ENCODE assay signal across 15 cellular contexts in genomic region chr17:34163123-34163522, GRCh38.
DNase-seq lines count a peak whose midpoint lies in the region; ATAC-seq and TF ChIP-seq lines count a peak whose summit lies in the region.
"Had no signal": no experiment of that assay in that cellular context is flagged by ENCODE, and none has a peak within 500 bp of the region (broad histone marks: within the 10 kb centered on the region; RNA-seq: fewer than 3 reads in every experiment).

No MANE protein-coding gene starts in this region.

- no peaks in the 10 kb centered on the region for H3K4me1 Mint-ChIP-seq in Caco-2 (ENCODE audit: low read depth, unreplicated experiment)
- H3K4me1 Mint-ChIP-seq: B cell, IgD-negative memory B cell had no signal

- H4K5ac ChIP-seq in mesendoderm (ENCODE audit: low read length): no peak overlapping the region

- no peak overlapping the region for H3K56ac ChIP-seq in mesendoderm (ENCODE audit: low read length)

- H3K36me3 Mint-ChIP-seq in Caco-2 (ENCODE audit: insufficient read depth, unreplicated experiment): no peaks in the 10 kb centered on the region
- H3K36me3 Mint-ChIP-seq: IgD-negative memory B cell had no signal

- H2BK15ac ChIP-seq in mesendoderm (replicated peaks; ENCODE audit: low read depth): no peak overlapping the region

- H3K27me3 ChIP-seq in colonic mucosa (no peaks in the 10 kb centered on the region), mesendoderm (ENCODE audit: insufficient read depth, low read length, poor library complexity) (no peaks in the 10 kb centered on the region), Caco-2 (replicated peaks; ENCODE audit: control insufficient read depth, insufficient read depth, low read length) (no peaks in the 10 kb centered on the region)

- H3K4me3 ChIP-seq in colonic mucosa (no peak overlapping the region), mesendoderm (ENCODE audit: low read length) (no peak overlapping the region), Caco-2 (ENCODE audit: low read depth, low read length) (no peak overlapping the region)
- H3K4me3 ChIP-seq: GM23338 had no signal

- no peak for ATAC-seq in GM18858 (IDR thresholded peaks at IDR 0.05; ENCODE audit: unreplicated experiment)

- peaks cover 1% of the 10 kb centered on the region for H3K79me1 ChIP-seq in mesendoderm (ENCODE audit: low read length)

- H2AK5ac ChIP-seq in mesendoderm (ENCODE audit: low read length): no peak overlapping the region

- H3K4me2 ChIP-seq in mesendoderm (ENCODE audit: low read length): no peak overlapping the region
- H3K4me2 ChIP-seq: GM23338 had no signal

- H3K27me3 Mint-ChIP-seq in Caco-2 (ENCODE audit: insufficient read depth, unreplicated experiment): peaks cover 12% of the 10 kb centered on the region

- POLR2A ChIA-PET in Caco-2 (lab: Charles Lee): no interaction called here

- WGBS in mesendoderm (ENCODE audit: extremely low coverage, insufficient coverage, low lambda C conversion rate): no CpG with 5 or more reads among the region's 5 CpGs

- H3K27ac ChIP-seq in colonic mucosa (no peak overlapping the region), mesendoderm (ENCODE audit: low read depth, low read length) (no peak overlapping the region)

- H2BK120ac ChIP-seq in mesendoderm (ENCODE audit: low read depth, low read length): no peak overlapping the region

- no peaks in the 10 kb centered on the region for H3K9me3 Mint-ChIP-seq in Caco-2 (ENCODE audit: unreplicated experiment)
- H3K9me3 Mint-ChIP-seq: IgD-negative memory B cell had no signal

- H3K4me1 ChIP-seq in colonic mucosa (no peaks in the 10 kb centered on the region), mesendoderm (ENCODE audit: control insufficient read depth, low read depth, low read length) (peaks cover 2% of the 10 kb centered on the region), Caco-2 (no peaks in the 10 kb centered on the region)

- no peak overlapping the region for H4K8ac ChIP-seq in mesendoderm (ENCODE audit: low read depth, low read length)

- in situ Hi-C loops in Caki2 (cut with HindIII; ENCODE audit: low pct_unique_long_range_greater_than_20kb, low sequenced_read_pairs): no loop called here

- no peak overlapping the region for H3K9ac ChIP-seq in colonic mucosa (ENCODE audit: low read depth in 2 of 2, low read length in 2 of 2)
- H3K9ac ChIP-seq in mesendoderm (ENCODE audit: low read length): no peak overlapping the region

- H3K36me3 ChIP-seq in colonic mucosa (no peaks in the 10 kb centered on the region), mesendoderm (ENCODE audit: control insufficient read depth, insufficient read depth, low read length) (no peaks in the 10 kb centered on the region), Caco-2 (ENCODE audit: control insufficient read depth, insufficient read depth, low read length) (no peaks in the 10 kb centered on the region)

- H2BK5ac ChIP-seq in mesendoderm (ENCODE audit: low read length): no peak overlapping the region

- H3K4ac ChIP-seq in mesendoderm (ENCODE audit: low read depth, low read length): no peak overlapping the region

- TF ChIP-seq CTCF in colonic mucosa (IDR thresholded peaks at IDR 0.05) (no peak), Caco-2 (IDR thresholded peaks at IDR 0.05; ENCODE audit: insufficient read depth in 1 of 2, low read depth in 1 of 2, low read length in 1 of 2, severe bottlenecking in 1 of 2, unreplicated experiment in 1 of 2) (no peak)

- CTCF ChIA-PET in Caco-2 (lab: Charles Lee): interaction anchor here (0.6 kb wide), 1 partner anchor 385 kb away, joined by 3 read pairs; no protein-coding TSS in a partner anchor

- H3K79me2 ChIP-seq in mesendoderm (ENCODE audit: control insufficient read depth, insufficient read depth, low read length): no peaks in the 10 kb centered on the region

- H3K9me3 ChIP-seq in colonic mucosa: no peaks in the 10 kb centered on the region
- H3K9me3 ChIP-seq in Caco-2: no peaks in the 10 kb centered on the region

- peak; percentile 28 for DNase-seq in Caki2 (ENCODE audit: low read depth)
- peak; percentile 20 for DNase-seq in NCI-H69 (lab: John Stamatoyannopoulos, UW)
- peak; percentile 32 for DNase-seq in colonic mucosa
- DNase-seq in mesendoderm: no peak
- no peak for DNase-seq in 8988T
- DNase-seq in SW480 (ENCODE audit: low spot score): no peak
- no peak for DNase-seq in Caco-2
- DNase-seq: C1 segment of cervical spinal cord; CD4-positive, alpha-beta T cell; GDM1 had no signal

- no peak overlapping the region for H3K23ac ChIP-seq in mesendoderm (ENCODE audit: low read length)

- no peak overlapping the region for H3K4me3 Mint-ChIP-seq in Caco-2 (ENCODE audit: unreplicated experiment)
- H3K4me3 Mint-ChIP-seq: B cell; CD4-positive, alpha-beta T cell; GM23338; H9; IgD-negative memory B cell had no signal

- H3K27ac Mint-ChIP-seq in Caco-2 (ENCODE audit: unreplicated experiment): no peak overlapping the region
- H3K27ac Mint-ChIP-seq: B cell; CD4-positive, alpha-beta T cell; GM23338; H9 had no signal

- no TSS peak for BruUV-seq in Caco-2 (replicated peaks; lab: Mats Ljungman, UMichigan)

- H3K18ac ChIP-seq in mesendoderm (ENCODE audit: low read length): peak overlapping the region; percentile 11

- intact Hi-C loops in colonic mucosa (cut with DNase I) (loop anchor here (5.0 kb wide), 1 partner anchor 386 kb away; no protein-coding TSS in a partner anchor), Caco-2 (cut with micrococcal nuclease; ENCODE audit: unreplicated experiment) (loop anchor here (1.0 kb wide), 2 partner anchors 82 to 198 kb away; no protein-coding TSS in a partner anchor)

Comparison
In these comparisons a context has a peak if more than half of its experiments do, and no peak if none do; other contexts are left out.
1. DNase-seq: peak in Caki2 (single experiment), NCI-H69 (single experiment) and colonic mucosa (single experiment); none in mesendoderm (single experiment), 8988T (single experiment), SW480 (single experiment) and Caco-2 (0 of 2).